ENCODE assay signal across 19 cellular contexts in the genomic region with DNA sequence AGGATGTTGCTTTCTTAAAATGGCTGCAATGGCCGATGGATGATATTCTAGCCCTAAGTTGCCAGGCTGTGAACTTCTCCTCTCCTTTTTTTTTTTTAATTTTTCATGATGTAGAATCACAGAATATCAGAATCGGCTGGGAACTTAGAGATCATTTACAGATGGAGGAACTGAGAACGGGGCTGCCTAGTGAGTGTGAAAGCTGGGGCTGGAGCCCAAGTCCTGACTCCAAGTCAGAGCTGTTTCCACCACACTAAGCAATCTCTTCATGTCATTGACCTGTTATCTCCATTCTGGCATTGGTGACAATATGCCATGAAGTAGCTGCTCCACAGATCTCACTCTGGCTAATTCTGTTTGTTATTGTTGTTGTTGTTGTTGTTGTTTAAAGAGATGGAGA.
A peak's percentile ranks its signal among the peaks of the same experiment; 100 is the strongest.
DNase-seq lines count a peak whose midpoint lies in the region; ATAC-seq and TF ChIP-seq lines count a peak whose summit lies in the region.
"Had no signal": no experiment of that assay in that cellular context is flagged by ENCODE, and none has a peak within 500 bp of the region (broad histone marks: within the 10 kb centered on the region; RNA-seq: fewer than 3 reads in every experiment).

No MANE protein-coding gene starts in this region.

- no peaks in the 10 kb centered on the region for H3K9me3 ChIP-seq in adrenal gland (replicated peaks in 1 of 3)

- no peaks in the 10 kb centered on the region for H3K9me3 Mint-ChIP-seq in activated B cell treated with CpG ODN at 0.5 μM for 24 hours
- H3K9me3 Mint-ChIP-seq: CD4-positive, CD25-positive, alpha-beta regulatory T cell; HFFc6 had no signal

- intact Hi-C loops in activated B cell treated with CpG ODN at 0.5 μM for 24 hours (cut with micrococcal nuclease), result no loop called here
- intact Hi-C loops in adrenal gland (cut with DNase I), result no loop called here
- intact Hi-C loops in Right ventricle myocardium superior (cut with DNase I), result no loop called here

- no peaks in the 10 kb centered on the region for H3K4me1 ChIP-seq in adrenal gland (replicated peaks in 1 of 2)

- H3K27ac ChIP-seq in adrenal gland, result no peak overlapping the region
- H3K27ac ChIP-seq: KMS-11, PC-9 had no signal

- CTCF ChIA-PET in activated B cell treated with CpG ODN at 0.5 μM for 24 hours (lab: Charles Lee), result interaction anchor here (0.8 to 0.9 kb wide), 2 partner anchors 23 to 156 kb away, joined by 3 read pairs; no protein-coding TSS in a partner anchor

- no peaks in the 10 kb centered on the region for H3K36me3 ChIP-seq in adrenal gland (replicated peaks in 1 of 2)

- H3K4me3 Mint-ChIP-seq in activated B cell treated with CpG ODN at 0.5 μM for 24 hours, result no peak overlapping the region
- H3K4me3 Mint-ChIP-seq: CD4-positive, CD25-positive, alpha-beta regulatory T cell; HFFc6 had no signal

- TF ChIP-seq CTCF in activated B cell treated with CpG ODN at 0.5 μM for 24 hours (IDR thresholded peaks at IDR 0.05), result no peak
- TF ChIP-seq CTCF in adrenal gland (IDR thresholded peaks at IDR 0.05), result no peak

- no peaks in the 10 kb centered on the region for H3K27me3 ChIP-seq in adrenal gland

- H3K36me3 Mint-ChIP-seq in activated B cell treated with CpG ODN at 0.5 μM for 24 hours (ENCODE audit: low read depth), result no peaks in the 10 kb centered on the region
- H3K36me3 Mint-ChIP-seq: CD4-positive, CD25-positive, alpha-beta regulatory T cell had no signal

- WGBS in adrenal gland, 4 donors, result 79 to 90% (median 84%) methylated on average over 3 of the region's 3 CpGs

- POLR2A ChIA-PET in activated B cell treated with CpG ODN at 0.5 μM for 24 hours (lab: Charles Lee), result interaction anchor here (0.7 kb wide), 1 partner anchor 119 kb away, joined by 4 read pairs; no protein-coding TSS in a partner anchor

- H3K4me3 ChIP-seq in adrenal gland, result no peak overlapping the region
- H3K4me3 ChIP-seq: PC-9 had no signal

- peaks cover 15% of the 10 kb centered on the region for H3K4me1 Mint-ChIP-seq in activated B cell treated with CpG ODN at 0.5 μM for 24 hours

- no peak overlapping the region for H3K27ac Mint-ChIP-seq in activated B cell treated with CpG ODN at 0.5 μM for 24 hours
- H3K27ac Mint-ChIP-seq: HFFc6 had no signal

- DNase-seq in activated B cell treated with CpG ODN at 0.5 μM for 24 hours, result no peak
- no peak for DNase-seq in DMS53 treated with DMSO at 0.1 percent for 48 hours (lab: John Stamatoyannopoulos, UW; ENCODE audit: unreplicated experiment)
- DNase-seq in adrenal gland, result no peak
- no peak for DNase-seq in Right ventricle myocardium superior
- DNase-seq: ACHN; Calu3; CD4-positive, CD25-positive, alpha-beta regulatory T cell; DMS79 treated with DMSO at 0.1 percent for 48 hours; HFFc6; NCI-H1092 treated with DMSO at 0.1 percent for 48 hours; NCI-H1694 treated with DMSO at 0.1 percent for 48 hours; NCI-H69; PC-9; T1000 had no signal

- ATAC-seq in GM18511 (IDR thresholded peaks at IDR 0.05; ENCODE audit: unreplicated experiment), result peak; percentile 94
- peak; percentile 73 for ATAC-seq in GM19372 (IDR thresholded peaks at IDR 0.05; ENCODE audit: low read depth, unreplicated experiment)
- peak; percentile 85 for ATAC-seq in HG02981 (IDR thresholded peaks at IDR 0.05; ENCODE audit: unreplicated experiment)
- ATAC-seq in activated B cell treated with CpG ODN at 0.5 μM for 24 hours (ENCODE audit: low read depth), result peak; percentile 34
- ATAC-seq in GM21717 (IDR thresholded peaks at IDR 0.05; ENCODE audit: unreplicated experiment), result no peak
- ATAC-seq in Right ventricle myocardium superior (ENCODE audit: poor library complexity), result no peak

- no peak for TF ChIP-seq POLR2A in adrenal gland (IDR thresholded peaks at IDR 0.05)

- peaks cover 11% of the 10 kb centered on the region for H3K27me3 Mint-ChIP-seq in activated B cell treated with CpG ODN at 0.5 μM for 24 hours

Comparison
In these comparisons a context has a peak if more than half of its experiments do, and no peak if none do; other contexts are left out.
1. ATAC-seq: peak in GM18511 (single experiment), GM19372 (single experiment), HG02981 (single experiment) and activated B cell treated with CpG ODN at 0.5 μM for 24 hours (single experiment); none in GM21717 (single experiment) and Right ventricle myocardium superior (single experiment).